1 cellular context compared by ENCODE assay signal in genomic region chr6:87731818-87732661, GRCh38.
A peak's percentile ranks its signal among the peaks of the same experiment; 100 is the strongest.
TF ChIP-seq lines count a peak whose summit lies in the region.

No MANE protein-coding gene starts in this region.

TF ChIP-seq in HCT116, 20 proteins besides CTCF, POLR2A, EP300 and RAD21 (continued from another document):
- TF ChIP-seq ZBTB33 (IDR thresholded peaks at IDR 0.05; ENCODE audit: extremely low read depth, insufficient replicate concordance, low read length) = no peak
- TF ChIP-seq ELF1 (IDR thresholded peaks at IDR 0.05; ENCODE audit: borderline replicate concordance, low read depth) = peak; percentile 67
- TF ChIP-seq POLR2AphosphoS5 (IDR thresholded peaks at IDR 0.05; ENCODE audit: low read depth, low read length) = peak; percentile 57
- peak; percentile 57; the same call in 1 of the 2 replicates for TF ChIP-seq SRF (IDR thresholded peaks at IDR 0.05; ENCODE audit: low read depth)
- no peak for TF ChIP-seq ZFX (IDR thresholded peaks at IDR 0.05)
- TF ChIP-seq JUND (IDR thresholded peaks at IDR 0.05) = peak; percentile 52
- TF ChIP-seq MAX (IDR thresholded peaks at IDR 0.05) = peak; percentile 77
- peak; percentile 83; the same call in 1 of the 2 replicates for TF ChIP-seq SIN3A (IDR thresholded peaks at IDR 0.05; ENCODE audit: low read depth)
- TF ChIP-seq CBX3 (IDR thresholded peaks at IDR 0.05; ENCODE audit: low read depth) = peak; percentile 88; the same call in 1 of the 2 replicates
